In the genomic region with DNA sequence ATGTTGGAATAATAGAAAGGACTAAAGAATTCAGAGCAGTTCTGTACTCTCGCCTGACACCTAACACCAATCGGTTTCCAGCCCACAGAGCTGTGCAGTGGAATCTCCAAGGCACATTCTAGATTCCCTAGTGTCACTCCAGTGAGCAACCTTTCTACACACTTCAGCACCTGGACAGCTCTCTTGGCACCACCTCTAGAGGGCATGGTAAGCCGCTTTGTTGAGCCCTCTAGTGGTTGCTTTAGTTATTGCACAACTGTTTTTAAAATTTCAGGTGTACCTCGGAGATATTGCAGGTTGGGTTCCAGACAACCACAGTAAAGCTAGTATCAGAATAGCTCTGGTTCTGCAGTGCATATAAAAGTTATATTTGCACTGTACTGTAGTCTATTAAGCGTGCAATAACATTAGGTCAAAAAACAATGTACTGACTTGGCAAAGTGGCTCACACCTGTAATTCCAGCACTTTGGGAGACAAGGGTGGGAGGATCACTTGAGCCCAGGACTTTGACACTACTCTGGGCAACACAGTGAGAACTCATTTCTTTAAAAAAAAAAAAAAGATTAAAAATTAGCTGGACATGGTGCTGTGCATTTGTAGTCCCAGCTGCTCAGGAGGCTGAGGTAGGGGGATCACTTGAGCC, we compare ENCODE assay signal across 8 cellular contexts. TPM values are rescaled to one million over a fixed set of nuclear protein-coding genes. Genes with fewer than 3 reads are reported as not detected.
DNase-seq lines count a peak whose midpoint lies in the region; ATAC-seq and TF ChIP-seq lines count a peak whose summit lies in the region.

No MANE protein-coding gene starts in this region.

- ATAC-seq in GM21528 (IDR thresholded peaks at IDR 0.05; ENCODE audit: low FRiP score, unreplicated experiment): peak; percentile 89
- ATAC-seq in stimulated activated naive CD8-positive, alpha-beta T cell treated with anti-CD3 and anti-CD28 coated beads, Interleukin-15, amount 100 ng/mL, for 72 hours: peak; percentile 95

- TF ChIP-seq POLR2A in esophagus squamous epithelium (IDR thresholded peaks at IDR 0.05): no peak

- peaks cover 0 to 33% (median 0%) of the 10 kb centered on the region in 4 donors for H3K27me3 ChIP-seq in esophagus squamous epithelium

- DNase-seq in DMS79 (lab: John Stamatoyannopoulos, UW) (peak; percentile 29), HuH-7 (ENCODE audit: low spot score) (peak; percentile 43), OCI-M2 (lab: John Stamatoyannopoulos, UW; ENCODE audit: unreplicated experiment) (peak; percentile 7), activated T-cell treated with anti-CD3 and anti-CD28 coated beads for 4 hours (peak; percentile 53), esophagus squamous epithelium (lab: John Stamatoyannopoulos, UW) (no peak), nephron progenitor cell (peak; percentile 85)
- DNase-seq in stimulated activated naive CD8-positive, alpha-beta T cell treated with anti-CD3 and anti-CD28 coated beads, Interleukin-15, amount 100 ng/mL, for 72 hours: peak; percentile 67 to 68

- TF ChIP-seq CTCF in esophagus squamous epithelium (IDR thresholded peaks at IDR 0.05): peak; percentile 75 to 93 (median 84)
- TF ChIP-seq CTCF in nephron progenitor cell (IDR thresholded peaks at IDR 0.05): peak; percentile 91

- H3K36me3 ChIP-seq in esophagus squamous epithelium: no peaks in the 10 kb centered on the region

- H3K9me3 Mint-ChIP-seq in nephron progenitor cell: no peaks in the 10 kb centered on the region
- no peaks in the 10 kb centered on the region for H3K9me3 Mint-ChIP-seq in stimulated activated naive CD8-positive, alpha-beta T cell treated with anti-CD3 and anti-CD28 coated beads, Interleukin-15, amount 100 ng/mL, for 72 hours

- no peak overlapping the region for H3K4me3 Mint-ChIP-seq in nephron progenitor cell
- no peak overlapping the region for H3K4me3 Mint-ChIP-seq in stimulated activated naive CD8-positive, alpha-beta T cell treated with anti-CD3 and anti-CD28 coated beads, Interleukin-15, amount 100 ng/mL, for 72 hours

- intact Hi-C loops in esophagus squamous epithelium (cut with DNase I): no loop called here

- no peak overlapping the region for H3K4me3 ChIP-seq in esophagus squamous epithelium

- no peak overlapping the region for H3K27ac ChIP-seq in esophagus squamous epithelium

- WGBS in esophagus squamous epithelium, 2 donors: 2 to 10% methylated on average over 4 to 5 of the region's 5 CpGs

- H3K36me3 Mint-ChIP-seq in nephron progenitor cell (ENCODE audit: low read depth): no peaks in the 10 kb centered on the region

- peaks cover 38% of the 10 kb centered on the region for H3K27me3 Mint-ChIP-seq in nephron progenitor cell (ENCODE audit: low read depth, poor library complexity)
- peaks cover 10% of the 10 kb centered on the region for H3K27me3 Mint-ChIP-seq in stimulated activated naive CD8-positive, alpha-beta T cell treated with anti-CD3 and anti-CD28 coated beads, Interleukin-15, amount 100 ng/mL, for 72 hours

- H3K4me1 Mint-ChIP-seq in nephron progenitor cell: no peaks in the 10 kb centered on the region
- H3K4me1 Mint-ChIP-seq in stimulated activated naive CD8-positive, alpha-beta T cell treated with anti-CD3 and anti-CD28 coated beads, Interleukin-15, amount 100 ng/mL, for 72 hours: no peaks in the 10 kb centered on the region

- H3K27ac Mint-ChIP-seq in nephron progenitor cell: no peak overlapping the region
- no peak overlapping the region for H3K27ac Mint-ChIP-seq in stimulated activated naive CD8-positive, alpha-beta T cell treated with anti-CD3 and anti-CD28 coated beads, Interleukin-15, amount 100 ng/mL, for 72 hours

- H3K9me3 ChIP-seq in esophagus squamous epithelium: no peaks in the 10 kb centered on the region

- H3K4me1 ChIP-seq in esophagus squamous epithelium: no peaks in the 10 kb centered on the region

RNA-seq across cellular contexts. Expression of a gene that starts 26.5 kb away (rescaled TPM):
- 1 to 10 TPM in 2 of 4 donors, under 1 TPM in 2; 0.12 to 1.9 (median 0.86) TPM for total RNA-seq in esophagus squamous epithelium
